1 cellular context compared by ENCODE assay signal in genomic region chr6:25359191-25359861, GRCh38.
TF ChIP-seq lines count a peak whose summit lies in the region.

No MANE protein-coding gene starts in this region.

TF ChIP-seq in GM23338, 12 proteins besides CTCF, POLR2A, EP300 and RAD21 (continued from another document):
- TF ChIP-seq ZNF462 (CRISPR knock-in tag; IDR thresholded peaks at IDR 0.05), result no peak
- no peak for TF ChIP-seq NANOG (IDR thresholded peaks at IDR 0.05; ENCODE audit: borderline replicate concordance)
- TF ChIP-seq JUNB (IDR thresholded peaks at IDR 0.05; ENCODE audit: unreplicated experiment), result no peak
